8 cellular contexts compared by ENCODE assay signal in the genomic region with DNA sequence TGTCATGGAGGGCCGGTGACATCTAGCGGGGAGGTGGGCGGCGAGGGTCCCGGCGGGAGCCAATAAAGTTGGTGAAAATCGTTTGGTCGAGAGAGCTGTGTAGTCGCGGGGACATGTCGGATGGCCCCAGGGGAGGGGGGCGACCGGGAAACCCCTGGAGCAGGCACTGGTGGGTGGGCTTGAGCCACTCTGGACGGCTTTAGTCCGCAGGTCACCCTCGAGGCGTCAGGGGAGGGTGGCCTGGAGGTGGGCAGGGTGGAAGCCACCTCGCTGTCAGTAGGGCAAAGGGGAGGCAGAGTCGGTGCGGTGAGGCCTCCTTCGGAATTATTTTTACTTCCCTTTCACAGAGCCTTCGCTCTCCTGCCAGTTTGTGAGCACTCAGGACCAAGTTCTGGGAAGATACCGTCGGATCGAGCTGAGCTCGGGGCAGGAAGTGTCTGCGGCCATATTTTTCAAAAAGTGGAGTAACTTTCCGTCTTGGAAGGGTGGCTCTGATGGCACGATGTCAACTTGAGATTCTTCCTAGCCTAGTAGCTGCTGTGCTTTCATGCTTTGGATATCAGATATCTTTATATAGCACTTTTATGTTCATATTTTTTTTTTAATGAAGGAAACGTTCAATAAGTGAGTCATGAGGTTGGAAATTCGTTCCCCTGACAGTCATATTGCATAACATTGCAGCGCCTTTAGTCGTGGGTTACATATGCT. TPM values are rescaled to one million over a fixed set of nuclear protein-coding genes. Genes with fewer than 3 reads are reported as not detected.
DNase-seq lines count a peak whose midpoint lies in the region; ATAC-seq and TF ChIP-seq lines count a peak whose summit lies in the region.

No MANE protein-coding gene starts in this region.

- H3K27ac Mint-ChIP-seq in HFFc6, result peak overlapping the region; percentile 98
- peak overlapping the region; percentile 99 for H3K27ac Mint-ChIP-seq in T-helper 1 cell treated with Interleukin-12 subunit alpha and Interleukin-12 subunit beta and Interleukin-4 antibody, amounts not matched to agents 30 μg/mL and 1 μg/mL, for 36 hours
- H3K27ac Mint-ChIP-seq in chondrocyte (ENCODE audit: unreplicated experiment), result peak overlapping the region; percentile 98

- H3K9me3 Mint-ChIP-seq in HFFc6 (peaks cover 7% of the 10 kb centered on the region), chondrocyte (ENCODE audit: low read depth) (no peaks in the 10 kb centered on the region)
- no peaks in the 10 kb centered on the region for H3K9me3 Mint-ChIP-seq in T-helper 1 cell treated with Interleukin-12 subunit alpha and Interleukin-12 subunit beta and Interleukin-4 antibody, amounts not matched to agents 30 μg/mL and 1 μg/mL, for 36 hours

- H3K27me3 ChIP-seq in kidney epithelial cell (ENCODE audit: control insufficient read depth, insufficient read depth, low read length), result no peaks in the 10 kb centered on the region

- H3K4me3 ChIP-seq in kidney epithelial cell (ENCODE audit: low read depth, low read length), result peak overlapping the region; percentile 93

- H3K4me1 Mint-ChIP-seq in HFFc6 (ENCODE audit: low read depth) (peaks cover 49% of the 10 kb centered on the region), chondrocyte (ENCODE audit: low read depth) (peaks cover 53% of the 10 kb centered on the region)
- peaks cover 48% of the 10 kb centered on the region for H3K4me1 Mint-ChIP-seq in T-helper 1 cell treated with Interleukin-12 subunit alpha and Interleukin-12 subunit beta and Interleukin-4 antibody, amounts not matched to agents 30 μg/mL and 1 μg/mL, for 36 hours (ENCODE audit: low read depth)

- peak; percentile 54 for DNase-seq in HFFc6
- no peak for DNase-seq in chondrocyte (ENCODE audit: low spot score)
- DNase-seq in kidney epithelial cell (ENCODE audit: low read depth), result no peak
- peak; percentile 23 for DNase-seq in stimulated activated CD4-positive, alpha-beta T cell treated with anti-CD3 and anti-CD28 coated beads, Interleukin-1b, Interleukin-23, amount 100 ng/mL, for 48 hours

- ATAC-seq in HG02642 (IDR thresholded peaks at IDR 0.05; ENCODE audit: poor library complexity, unreplicated experiment) (no peak), GM21737 (IDR thresholded peaks at IDR 0.05; ENCODE audit: unreplicated experiment) (no peak), HG03342 (IDR thresholded peaks at IDR 0.05; ENCODE audit: unreplicated experiment) (no peak)

- H3K4me3 Mint-ChIP-seq in HFFc6, result peak overlapping the region; percentile 98
- H3K4me3 Mint-ChIP-seq in T-helper 1 cell treated with Interleukin-12 subunit alpha and Interleukin-12 subunit beta and Interleukin-4 antibody, amounts not matched to agents 30 μg/mL and 1 μg/mL, for 36 hours, result peak overlapping the region; percentile 98
- H3K4me3 Mint-ChIP-seq in chondrocyte (ENCODE audit: unreplicated experiment), result peak overlapping the region; percentile 98

- no peaks in the 10 kb centered on the region for H3K36me3 ChIP-seq in kidney epithelial cell (ENCODE audit: control insufficient read depth, insufficient read depth, low read length)

- peaks cover 14% of the 10 kb centered on the region for H3K27me3 Mint-ChIP-seq in HFFc6 (ENCODE audit: insufficient read depth)
- H3K27me3 Mint-ChIP-seq in T-helper 1 cell treated with Interleukin-12 subunit alpha and Interleukin-12 subunit beta and Interleukin-4 antibody, amounts not matched to agents 30 μg/mL and 1 μg/mL, for 36 hours (ENCODE audit: low read depth), result no peaks in the 10 kb centered on the region
- no peaks in the 10 kb centered on the region for H3K27me3 Mint-ChIP-seq in chondrocyte (ENCODE audit: low read depth)

- H3K36me3 Mint-ChIP-seq in HFFc6 (ENCODE audit: low read depth) (peaks cover 25% of the 10 kb centered on the region), chondrocyte (ENCODE audit: low read depth) (no peaks in the 10 kb centered on the region)
- H3K36me3 Mint-ChIP-seq in T-helper 1 cell treated with Interleukin-12 subunit alpha and Interleukin-12 subunit beta and Interleukin-4 antibody, amounts not matched to agents 30 μg/mL and 1 μg/mL, for 36 hours (ENCODE audit: low read depth), result peaks cover 11% of the 10 kb centered on the region

- TF ChIP-seq CTCF in HFFc6 (IDR thresholded peaks at IDR 0.05) (no peak; the same call in 1 of the 2 replicates), chondrocyte (IDR thresholded peaks at IDR 0.05) (no peak), kidney epithelial cell (IDR thresholded peaks at IDR 0.05; ENCODE audit: insufficient read depth, low read length, poor library complexity, severe bottlenecking) (no peak)

RNA-seq across cellular contexts. Expression of a gene that starts 28.2 kb away (rescaled TPM):
- 10 to 100 TPM; 50.5 to 69.0 (median 60.8) TPM for total RNA-seq in HFFc6 (2021; fragmentation: NEBNext Ultra II Directional; extraction: Animal tissue kit (Norgen Biotek cat#: 25700))
- 46.2 to 55.5 TPM (median 51.1 TPM) in 3 replicates for total RNA-seq in chondrocyte
- 21.7 and 31.4 TPM in 2 replicates for total RNA-seq in kidney epithelial cell

RNA-seq across cellular contexts. Expression of a gene that starts 28.4 kb away (rescaled TPM):
- under 1 TPM; 0.38 to 0.83 (median 0.64) TPM for total RNA-seq in HFFc6 (2021; fragmentation: NEBNext Ultra II Directional; extraction: Animal tissue kit (Norgen Biotek cat#: 25700))
- 0.82 to 1.0 TPM (median 0.92 TPM) in 3 replicates for total RNA-seq in chondrocyte
- total RNA-seq in kidney epithelial cell, result 4.7 and 4.9 TPM in 2 replicates

RNA-seq across cellular contexts. Expression of a gene that starts 38.9 kb away (rescaled TPM):
- under 1 TPM; 0.07 to 0.26 (median 0.13) TPM for total RNA-seq in HFFc6 (2021; fragmentation: NEBNext Ultra II Directional; extraction: Animal tissue kit (Norgen Biotek cat#: 25700))
- total RNA-seq in chondrocyte (0.15 to 0.17 TPM in 2 of 3 replicates, not detected in the other), kidney epithelial cell (not detected in 2 replicates)

Comparison
In these comparisons a context has a peak if more than half of its experiments do, and no peak if none do; other contexts are left out.
1. DNase-seq: peak in HFFc6 (single experiment) and stimulated activated CD4-positive, alpha-beta T cell treated with anti-CD3 and anti-CD28 coated beads, Interleukin-1b, Interleukin-23, amount 100 ng/mL, for 48 hours (single experiment); none in chondrocyte (single experiment) and kidney epithelial cell (single experiment).
2. Peak in every context shown above with its lines, with median percentiles within 50 percentile points of each other: H3K27ac Mint-ChIP-seq and H3K4me3 Mint-ChIP-seq.